ENCODE assay signal across 18 cellular contexts in genomic region chr9:136346157-136346481, GRCh38. TPM values are rescaled to one million over a fixed set of nuclear protein-coding genes. Genes with fewer than 3 reads are reported as not detected.
A peak's percentile ranks its signal among the peaks of the same experiment; 100 is the strongest.
DNase-seq lines count a peak whose midpoint lies in the region; ATAC-seq, FAIRE-seq and TF ChIP-seq lines count a peak whose summit lies in the region.
"Had no signal": no experiment of that assay in that cellular context is flagged by ENCODE, and none has a peak within 500 bp of the region (broad histone marks: within the 10 kb centered on the region; RNA-seq: fewer than 3 reads in every experiment).

No MANE protein-coding gene starts in this region.

- H3K27me3 Mint-ChIP-seq in neural progenitor cell (ENCODE audit: insufficient read depth, low read depth), result peaks cover 6% of the 10 kb centered on the region
- H3K27me3 Mint-ChIP-seq in activated naive CD4-positive, alpha-beta T cell treated with anti-CD3 and anti-CD28 coated beads, Interleukin-2, amount 10 ng/mL, durations not matched to agents 7 days and 5 days, result no peaks in the 10 kb centered on the region
- H3K27me3 Mint-ChIP-seq: effector memory CD8-positive, alpha-beta T cell; type B pancreatic cell had no signal

- H3K4me1 ChIP-seq in left ventricle myocardium inferior (peaks cover 54% of the 10 kb centered on the region), H1 (replicated peaks in 1 of 4; ENCODE audit: control insufficient read depth in 3 of 4, insufficient read depth in 4 of 4, low read length in 3 of 4) (peaks cover 0 to 19% (median 10%) of the 10 kb centered on the region in 4 experiments; a peak in 6 of 7 replicates), neural progenitor cell (peaks cover 24% of the 10 kb centered on the region)

- TF ChIP-seq POLR2A in H1 (IDR thresholded peaks at IDR 0.05; ENCODE audit: control extremely low read depth in 1 of 2, low read depth in 2 of 2, low read length in 2 of 2), result no peak

- no peak overlapping the region for H3K56ac ChIP-seq in H1 (replicated peaks; ENCODE audit: insufficient read length, low read depth, low read length)

- H3K9me3 Mint-ChIP-seq in neural progenitor cell, result no peaks in the 10 kb centered on the region
- no peaks in the 10 kb centered on the region for H3K9me3 Mint-ChIP-seq in activated naive CD4-positive, alpha-beta T cell treated with anti-CD3 and anti-CD28 coated beads, Interleukin-2, amount 10 ng/mL, durations not matched to agents 7 days and 5 days
- H3K9me3 Mint-ChIP-seq: effector memory CD8-positive, alpha-beta T cell; type B pancreatic cell had no signal

- no peaks in the 10 kb centered on the region for H3K9me3 ChIP-seq in left ventricle myocardium inferior (replicated peaks)
- no peaks in the 10 kb centered on the region for H3K9me3 ChIP-seq in H1 (ENCODE audit: insufficient read depth in 2 of 2, low read depth in 1 of 2, low read length in 1 of 2)
- no peaks in the 10 kb centered on the region for H3K9me3 ChIP-seq in neural progenitor cell (ENCODE audit: low read depth)

- 83% methylated on average over 10 of the region's 10 CpGs; no CpG with 5 or more reads in 1 of the 2 experiments for WGBS in H1 (ENCODE audit: extremely low coverage in 1 of 2, insufficient coverage in 1 of 2, insufficient read length in 1 of 2, insufficient replicate concordance in 2 of 2, low coverage in 1 of 2, low lambda C conversion rate in 2 of 2, missing lambda C conversion rate in 1 of 2), 2 experiments

- H3K36me3 ChIP-seq in left ventricle myocardium inferior, result peaks cover 9% of the 10 kb centered on the region
- H3K36me3 ChIP-seq in H1 (ENCODE audit: control insufficient read depth in 2 of 4, insufficient read depth in 4 of 4, low read length in 3 of 4), result no peaks in the 10 kb centered on the region
- no peaks in the 10 kb centered on the region for H3K36me3 ChIP-seq in neural progenitor cell

- no peaks in the 10 kb centered on the region for H3K27me3 ChIP-seq in left ventricle myocardium inferior (ENCODE audit: low read depth)
- H3K27me3 ChIP-seq in H1 (replicated peaks in 1 of 4; ENCODE audit: control insufficient read depth in 3 of 4, extremely low read depth in 1 of 4, insufficient read depth in 3 of 4, low read length in 3 of 4), result no peaks in the 10 kb centered on the region
- H3K27me3 ChIP-seq in neural progenitor cell, result no peaks in the 10 kb centered on the region
- H3K27me3 ChIP-seq: brain microvascular endothelial cell had no signal

- POLR2A ChIA-PET in H1 (lab: Charles Lee; ENCODE audit: partially characterized antibody), result interaction anchor here (1.0 to 8.0 kb wide), 5 partner anchors 15 to 64 kb away, joined by 3 to 137 read pairs (median 4); partner anchors contain the start of gene DNLZ

- H3K23me2 ChIP-seq in H1 (ENCODE audit: low read depth, low read length), result peaks cover 2% of the 10 kb centered on the region; the same call in 1 of the 2 replicates

- 0 out of 2 replicates have a peak overlapping the region, but pooled peaks have one; percentile 8 for H2BK15ac ChIP-seq in H1 (ENCODE audit: low read length)

- H2BK120ac ChIP-seq in H1 (replicated peaks; ENCODE audit: low read depth, low read length), result no peak overlapping the region

- H3K27ac Mint-ChIP-seq in neural progenitor cell, result no peak overlapping the region
- no peak overlapping the region for H3K27ac Mint-ChIP-seq in activated naive CD4-positive, alpha-beta T cell treated with anti-CD3 and anti-CD28 coated beads, Interleukin-2, amount 10 ng/mL, durations not matched to agents 7 days and 5 days
- H3K27ac Mint-ChIP-seq: effector memory CD8-positive, alpha-beta T cell; type B pancreatic cell had no signal

- H2AFZ ChIP-seq in H1 (ENCODE audit: low read length) (no peak overlapping the region), neural progenitor cell (replicated peaks) (no peak overlapping the region)

- no peak for TF ChIP-seq RAD21 in H1 (IDR thresholded peaks at IDR 0.05 in 1 of 2, conservative IDR thresholded peaks at IDR 0.05 in 1 of 2; ENCODE audit: low read depth in 2 of 2, low read length in 2 of 2)

- no peak overlapping the region for H2AK5ac ChIP-seq in H1 (ENCODE audit: low read depth, low read length)

- H4K5ac ChIP-seq in H1 (ENCODE audit: insufficient read length, low read depth, low read length), result no peak overlapping the region

- no peak for FAIRE-seq in H1 (lab: Jason Lieb, UNC)
- FAIRE-seq: frontal cortex had no signal

- ATAC-seq in left cardiac atrium, result no peak
- ATAC-seq in GM18519 (IDR thresholded peaks at IDR 0.05; ENCODE audit: low FRiP score, unreplicated experiment), result no peak
- ATAC-seq: effector memory CD8-positive, alpha-beta T cell had no signal

- H3F3A ChIP-seq in neural progenitor cell (ENCODE audit: low read depth), result peaks cover 28% of the 10 kb centered on the region

- no peaks in the 10 kb centered on the region for H3K36me3 Mint-ChIP-seq in neural progenitor cell
- no peaks in the 10 kb centered on the region for H3K36me3 Mint-ChIP-seq in activated naive CD4-positive, alpha-beta T cell treated with anti-CD3 and anti-CD28 coated beads, Interleukin-2, amount 10 ng/mL, durations not matched to agents 7 days and 5 days
- H3K36me3 Mint-ChIP-seq: type B pancreatic cell had no signal

- no peak overlapping the region for H2BK20ac ChIP-seq in H1 (ENCODE audit: low read length)

- no peak overlapping the region for H3K14ac ChIP-seq in H1 (ENCODE audit: insufficient read length)

- H3K9ac ChIP-seq in H1 (replicated peaks in 1 of 4; ENCODE audit: extremely low read depth in 1 of 4, low read depth in 3 of 4, low read length in 3 of 4), result no peak overlapping the region; a peak in 1 of 7 replicates
- peak overlapping the region; percentile 37 for H3K9ac ChIP-seq in neural progenitor cell

- no peak overlapping the region for H4K91ac ChIP-seq in H1 (replicated peaks; ENCODE audit: insufficient read length, low read length)

- no peak overlapping the region for H2BK12ac ChIP-seq in H1 (ENCODE audit: low read depth, low read length)

- H4K20me1 ChIP-seq in H1 (replicated peaks in 1 of 2; ENCODE audit: control insufficient read depth in 1 of 2, insufficient read depth in 2 of 2, low read length in 2 of 2) (no peaks in the 10 kb centered on the region), neural progenitor cell (ENCODE audit: low read depth) (peaks cover 8% of the 10 kb centered on the region)

- H3K79me2 ChIP-seq in H1 (ENCODE audit: control insufficient read depth in 1 of 2, insufficient read depth in 2 of 2, low read length in 2 of 2), result no peaks in the 10 kb centered on the region
- no peaks in the 10 kb centered on the region for H3K79me2 ChIP-seq in neural progenitor cell (ENCODE audit: low read depth)

- H3K4ac ChIP-seq in H1 (replicated peaks; ENCODE audit: insufficient read length, low read depth, low read length), result no peak overlapping the region

- H3K4me2 ChIP-seq in H1 (ENCODE audit: insufficient read depth in 1 of 2, low read depth in 2 of 2, low read length in 2 of 2) (no peak overlapping the region), neural progenitor cell (peak overlapping the region; percentile 22)

- DNase-seq in left ventricle myocardium inferior (no peak), left cardiac atrium (no peak), H1 (ENCODE audit: low read depth in 1 of 2, low spot score in 2 of 2) (no peak), neural progenitor cell (ENCODE audit: low spot score) (no peak), NCI-H2029 (lab: John Stamatoyannopoulos, UW) (no peak), NCI-H1417 treated with DMSO at 0.1 percent for 48 hours (lab: John Stamatoyannopoulos, UW) (no peak)
- no peak for DNase-seq in activated naive CD4-positive, alpha-beta T cell treated with anti-CD3 and anti-CD28 coated beads, Interleukin-2, amount 10 ng/mL, durations not matched to agents 7 days and 5 days
- DNase-seq: activated naive CD4-positive, alpha-beta T cell; brain microvascular endothelial cell; effector memory CD8-positive, alpha-beta T cell; GDM1; KG1; NCI-H1417; NCI-H2227 treated with DMSO at 0.1 percent for 48 hours had no signal

- no peak overlapping the region for H2BK5ac ChIP-seq in H1 (ENCODE audit: low read depth, low read length)

- H3K27ac ChIP-seq in left ventricle myocardium inferior (replicated peaks), result peak overlapping the region; percentile 96
- H3K27ac ChIP-seq in H1 (ENCODE audit: low read depth, low read length), result peak overlapping the region; percentile 7; the same call in 1 of the 2 replicates
- H3K27ac ChIP-seq in neural progenitor cell, result no peak overlapping the region
- H3K27ac ChIP-seq: brain microvascular endothelial cell had no signal

- H3K18ac ChIP-seq in H1 (ENCODE audit: extremely low read depth, low read length), result peak overlapping the region; percentile 60

- TF ChIP-seq CTCF in left ventricle myocardium inferior (IDR thresholded peaks at IDR 0.05; ENCODE audit: borderline replicate concordance) (no peak), H1 (IDR thresholded peaks at IDR 0.05; ENCODE audit: control extremely low read depth in 1 of 3, insufficient read depth in 1 of 3, low read depth in 1 of 3, low read length in 3 of 3) (no peak), neural progenitor cell (IDR thresholded peaks at IDR 0.05) (no peak)

- CTCF ChIA-PET in H1 (lab: Charles Lee; ENCODE audit: partially characterized antibody), result interaction anchor here (0.6 to 7.9 kb wide), 18 partner anchors 8 to 761 kb away, joined by 3 to 80 read pairs (median 3); partner anchors contain the start of gene DNLZ
- CTCF ChIA-PET in activated naive CD4-positive, alpha-beta T cell treated with anti-CD3 and anti-CD28 coated beads, Interleukin-2, amount 10 ng/mL, durations not matched to agents 7 days and 5 days (lab: Charles Lee), result no interaction called here

- peak overlapping the region; percentile 54 for H3K4me3 ChIP-seq in left ventricle myocardium inferior
- H3K4me3 ChIP-seq in H1 (ENCODE audit: extremely low read depth in 1 of 4, insufficient read depth in 2 of 4, low read depth in 3 of 4, low read length in 4 of 4), result no peak overlapping the region
- H3K4me3 ChIP-seq in neural progenitor cell, result no peak overlapping the region

- H3K4me1 Mint-ChIP-seq in neural progenitor cell, result peaks cover 12% of the 10 kb centered on the region
- H3K4me1 Mint-ChIP-seq in activated naive CD4-positive, alpha-beta T cell treated with anti-CD3 and anti-CD28 coated beads, Interleukin-2, amount 10 ng/mL, durations not matched to agents 7 days and 5 days, result peaks cover 2% of the 10 kb centered on the region

- no peak overlapping the region for H3K4me3 Mint-ChIP-seq in neural progenitor cell
- H3K4me3 Mint-ChIP-seq in activated naive CD4-positive, alpha-beta T cell treated with anti-CD3 and anti-CD28 coated beads, Interleukin-2, amount 10 ng/mL, durations not matched to agents 7 days and 5 days, result no peak overlapping the region
- H3K4me3 Mint-ChIP-seq: effector memory CD8-positive, alpha-beta T cell; type B pancreatic cell had no signal

- intact Hi-C loops in left ventricle myocardium inferior (cut with micrococcal nuclease), result no loop called here
- intact Hi-C loops in left cardiac atrium (cut with DNase I), result loop anchor here in 1 of 2 donors (10.0 kb wide), 1 partner anchor 59 kb away; the partner anchor contains the start of gene SNAPC4

- no peaks in the 10 kb centered on the region for H3K79me1 ChIP-seq in H1 (ENCODE audit: low read depth, low read length)

- H3K23ac ChIP-seq in H1 (ENCODE audit: insufficient read length), result no peak overlapping the region

- H4K8ac ChIP-seq in H1 (ENCODE audit: extremely low read depth, insufficient read depth, low read length), result no peak overlapping the region

- no peak for TF ChIP-seq EP300 in H1 (IDR thresholded peaks at IDR 0.05; ENCODE audit: borderline replicate concordance in 1 of 2, low read depth in 2 of 2, low read length in 2 of 2)

RNA-seq across cellular contexts. Expression of gene DNLZ, which starts 17.4 kb away (rescaled TPM):
- total RNA-seq in left ventricle myocardium inferior (37.6 TPM), left cardiac atrium (10 to 100 TPM; 23.2 to 30.6 TPM), neural progenitor cell (ENCODE audit: low replicate concordance) (3.4 and 15.8 TPM in 2 replicates)
- total RNA-seq in H1 (2021; fragmentation: NEBNext Ultra II Directional; extraction: Animal tissue kit (Norgen Biotek cat#: 25700)), result 17.9 and 19.0 TPM in 2 replicates
- polyA plus RNA-seq in H1 (2011; rRNA removed), result 11.6 and 13.6 TPM in 2 replicates
- polyA plus RNA-seq in H1 (2011; cell fraction: cytosol; rRNA removed), result 19.7 TPM
- 13.9 TPM for polyA plus RNA-seq in H1 (2011; cell fraction: nucleus; rRNA removed)
- 6.2 to 15.0 TPM (median 13.2 TPM) in 4 replicates for polyA plus RNA-seq in H1 (2012, experiment 1 of 2)
- polyA plus RNA-seq in H1 (2012, experiment 2 of 2), result 11.1 TPM
- polyA plus RNA-seq in H1 (2013, experiment 1 of 2), result 14.6 TPM
- 15.8 TPM for polyA plus RNA-seq in H1 (2013, experiment 2 of 2)
- 0.61 and 1.1 TPM in 2 replicates for polyA minus RNA-seq in H1 (2011; rRNA and poly(A)+ RNA removed)
- polyA minus RNA-seq in H1 (2011; cell fraction: cytosol; rRNA and poly(A)+ RNA removed), result 3.7 TPM
- 10.4 TPM for polyA minus RNA-seq in H1 (2011; cell fraction: nucleus; rRNA and poly(A)+ RNA removed)

RNA-seq across cellular contexts. Expression of gene GPSM1, which starts 18.8 kb away (rescaled TPM):
- total RNA-seq in left ventricle myocardium inferior, result 69.0 TPM
- total RNA-seq in left cardiac atrium, result 10 to 100 TPM; 55.6 to 58.6 TPM
- 15.7 and 18.0 TPM in 2 replicates for total RNA-seq in H1 (2021; fragmentation: NEBNext Ultra II Directional; extraction: Animal tissue kit (Norgen Biotek cat#: 25700))
- 12.8 and 19.8 TPM in 2 replicates for polyA plus RNA-seq in H1 (2011; rRNA removed)
- polyA plus RNA-seq in H1 (2011; cell fraction: cytosol; rRNA removed), result 13.8 TPM
- polyA plus RNA-seq in H1 (2011; cell fraction: nucleus; rRNA removed), result 39.2 TPM
- polyA plus RNA-seq in H1 (2012, experiment 1 of 2), result 9.3 to 15.2 TPM (median 14.5 TPM) in 4 replicates
- polyA plus RNA-seq in H1 (2012, experiment 2 of 2), result 12.0 TPM
- 14.4 TPM for polyA plus RNA-seq in H1 (2013, experiment 1 of 2)
- 13.9 TPM for polyA plus RNA-seq in H1 (2013, experiment 2 of 2)
- polyA minus RNA-seq in H1 (2011; rRNA and poly(A)+ RNA removed), result 3.5 and 4.2 TPM in 2 replicates
- polyA minus RNA-seq in H1 (2011; cell fraction: cytosol; rRNA and poly(A)+ RNA removed), result 12.7 TPM
- 11.2 TPM for polyA minus RNA-seq in H1 (2011; cell fraction: nucleus; rRNA and poly(A)+ RNA removed)
- 6.2 and 39.7 TPM in 2 replicates for total RNA-seq in neural progenitor cell (ENCODE audit: low replicate concordance)

RNA-seq across cellular contexts. Expression of gene CARD9, which starts 27.4 kb away (rescaled TPM):
- 1.2 TPM for total RNA-seq in left ventricle myocardium inferior
- total RNA-seq in left cardiac atrium, result 1 to 10 TPM in 1 of 2 donors, under 1 TPM in 1; 0.86 to 2.4 TPM
- 0.88 and 1.1 TPM in 2 replicates for total RNA-seq in H1 (2021; fragmentation: NEBNext Ultra II Directional; extraction: Animal tissue kit (Norgen Biotek cat#: 25700))
- polyA plus RNA-seq in H1 (2011; rRNA removed), result 0.13 and 0.15 TPM in 2 replicates
- 0.26 TPM for polyA plus RNA-seq in H1 (2011; cell fraction: cytosol; rRNA removed)
- polyA plus RNA-seq in H1 (2011; cell fraction: nucleus; rRNA removed), result 1.7 TPM
- 0.57 to 0.92 TPM (median 0.67 TPM) in 4 replicates for polyA plus RNA-seq in H1 (2012, experiment 1 of 2)
- 0.22 TPM for polyA plus RNA-seq in H1 (2012, experiment 2 of 2)
- 0.10 TPM for polyA plus RNA-seq in H1 (2013, experiment 1 of 2)
- polyA plus RNA-seq in H1 (2013, experiment 2 of 2), result 0.17 TPM
- 0.07 TPM in 1 of 2 replicates, not detected in the other for polyA minus RNA-seq in H1 (2011; rRNA and poly(A)+ RNA removed)
- not detected for polyA minus RNA-seq in H1 (2011; cell fraction: cytosol; rRNA and poly(A)+ RNA removed)
- 0.90 TPM for polyA minus RNA-seq in H1 (2011; cell fraction: nucleus; rRNA and poly(A)+ RNA removed)
- 0.96 TPM in 1 of 2 replicates, not detected in the other for total RNA-seq in neural progenitor cell (ENCODE audit: low replicate concordance)

RNA-seq across cellular contexts. Expression of gene CCDC187, which starts 42.2 kb away (rescaled TPM):
- total RNA-seq in left ventricle myocardium inferior (not detected), left cardiac atrium (not detected), neural progenitor cell (ENCODE audit: low replicate concordance) (0.09 TPM in 1 of 2 replicates, not detected in the other)
- total RNA-seq in H1 (2021; fragmentation: NEBNext Ultra II Directional; extraction: Animal tissue kit (Norgen Biotek cat#: 25700)), result not detected in 2 replicates
- 0.02 TPM in 2 replicates for polyA plus RNA-seq in H1 (2011; rRNA removed)
- polyA plus RNA-seq in H1 (2011; cell fraction: cytosol; rRNA removed), result 0.01 TPM
- 0.07 TPM for polyA plus RNA-seq in H1 (2011; cell fraction: nucleus; rRNA removed)
- polyA plus RNA-seq in H1 (2012, experiment 1 of 2), result 0.03 TPM in 2 of 4 replicates, not detected in the others
- 0.03 TPM for polyA plus RNA-seq in H1 (2012, experiment 2 of 2)
- 0.02 TPM for polyA plus RNA-seq in H1 (2013, experiment 1 of 2)
- under 0.01 TPM for polyA plus RNA-seq in H1 (2013, experiment 2 of 2)
- 0.06 TPM in 1 of 2 replicates, not detected in the other for polyA minus RNA-seq in H1 (2011; rRNA and poly(A)+ RNA removed)
- not detected for polyA minus RNA-seq in H1 (2011; cell fraction: cytosol; rRNA and poly(A)+ RNA removed)
- polyA minus RNA-seq in H1 (2011; cell fraction: nucleus; rRNA and poly(A)+ RNA removed), result not detected
- total RNA-seq: posterior vena cava had no signal

RNA-seq across cellular contexts. Expression of gene SNAPC4, which starts 53.9 kb away (rescaled TPM):
- total RNA-seq in left ventricle myocardium inferior, result 5.2 TPM
- 1 to 10 TPM; 3.4 to 3.8 TPM for total RNA-seq in left cardiac atrium
- 15.1 and 18.1 TPM in 2 replicates for total RNA-seq in H1 (2021; fragmentation: NEBNext Ultra II Directional; extraction: Animal tissue kit (Norgen Biotek cat#: 25700))
- polyA plus RNA-seq in H1 (2011; rRNA removed), result 6.9 and 10.0 TPM in 2 replicates
- 8.1 TPM for polyA plus RNA-seq in H1 (2011; cell fraction: cytosol; rRNA removed)
- polyA plus RNA-seq in H1 (2011; cell fraction: nucleus; rRNA removed), result 36.1 TPM
- 9.7 to 16.5 TPM (median 15.3 TPM) in 4 replicates for polyA plus RNA-seq in H1 (2012, experiment 1 of 2)
- 9.6 TPM for polyA plus RNA-seq in H1 (2012, experiment 2 of 2)
- polyA plus RNA-seq in H1 (2013, experiment 1 of 2), result 10.1 TPM
- polyA plus RNA-seq in H1 (2013, experiment 2 of 2), result 9.2 TPM
- 4.4 and 4.5 TPM in 2 replicates for polyA minus RNA-seq in H1 (2011; rRNA and poly(A)+ RNA removed)
- polyA minus RNA-seq in H1 (2011; cell fraction: cytosol; rRNA and poly(A)+ RNA removed), result 4.9 TPM
- 8.9 TPM for polyA minus RNA-seq in H1 (2011; cell fraction: nucleus; rRNA and poly(A)+ RNA removed)
- total RNA-seq in neural progenitor cell (ENCODE audit: low replicate concordance), result 6.8 and 16.5 TPM in 2 replicates
